ENCODE assay signal across 8 cellular contexts in the genomic region with DNA sequence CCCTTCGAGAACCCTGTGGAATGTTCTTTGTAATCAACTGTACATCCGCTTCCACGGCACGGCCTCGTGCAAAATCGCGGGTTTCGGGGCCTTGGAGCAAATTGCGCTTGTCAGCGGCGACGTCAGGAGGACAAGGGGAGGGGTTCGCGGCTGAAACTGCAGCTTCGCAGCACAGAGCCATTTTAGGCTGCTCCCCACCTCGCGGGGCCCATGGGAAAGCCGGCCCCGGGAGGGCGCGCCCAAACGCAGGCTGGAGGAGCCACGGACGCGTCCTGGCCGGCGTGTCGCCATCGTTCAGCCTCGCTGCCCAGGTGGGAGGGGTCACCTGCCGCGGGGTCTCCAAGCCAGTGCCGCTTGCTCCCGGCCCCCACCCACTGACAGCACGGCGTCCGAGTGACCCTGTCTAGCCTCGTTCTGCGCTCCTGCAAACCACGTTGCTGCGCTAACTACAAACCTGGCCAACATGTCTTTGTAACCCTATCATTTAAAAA. TPM values are rescaled to one million over a fixed set of nuclear protein-coding genes. Genes with fewer than 3 reads are reported as not detected.
DNase-seq lines count a peak whose midpoint lies in the region; ATAC-seq and TF ChIP-seq lines count a peak whose summit lies in the region.

No MANE protein-coding gene starts in this region.

- H3K4me3 Mint-ChIP-seq in naive B cell = peak overlapping the region; percentile 88 to 98 (median 97)

- no peaks in the 10 kb centered on the region for H3K9me3 Mint-ChIP-seq in naive B cell

- peaks cover 0 to 59% (median 46%) of the 10 kb centered on the region in 4 donors for H3K4me1 ChIP-seq in tibial artery

- ATAC-seq in HG02610 (IDR thresholded peaks at IDR 0.05; ENCODE audit: unreplicated experiment) = peak; percentile 18
- ATAC-seq in naive B cell (ENCODE audit: low read depth in 2 of 2) = peak; percentile 14 to 22

- intact Hi-C loops in tibial artery (cut with DNase I; ENCODE audit: low total_unique reads) = no loop called here

- H3K27ac ChIP-seq in tibial artery = peak overlapping the region in 1 of 2 donors; percentile 42

- H3K27ac Mint-ChIP-seq in naive B cell = peak overlapping the region in 4 of 6 donors; percentile 63 to 80 (median 68)

- H3K4me3 ChIP-seq in tibial artery = peak overlapping the region; percentile 55 to 68

- peaks cover 6 to 22% (median 6%) of the 10 kb centered on the region in 3 donors for H3K27me3 Mint-ChIP-seq in naive B cell

- no peak for TF ChIP-seq POLR2A in erythroblast (IDR thresholded peaks at IDR 0.05; ENCODE audit: low read length)

- DNase-seq in C1 segment of cervical spinal cord (lab: John Stamatoyannopoulos, UW) (peak in 8 of 14 donors; percentile 12 to 74 (median 49)), erythroblast (lab: John Stamatoyannopoulos, UW) (peak; percentile 58 to 64), naive B cell (peak; percentile 39), tibial artery (peak in 1 of 2 donors; percentile 70), putamen (ENCODE audit: low spot score) (no peak), GM19240 (ENCODE audit: insufficient read length, low spot score) (no peak)
- DNase-seq in activated CD8-positive, alpha-beta memory T cell treated with anti-CD3 and anti-CD28 coated beads for 48 hours (ENCODE audit: low read depth in 2 of 3, low spot score in 2 of 3) = peak; percentile 14 to 31 (median 22)

- TF ChIP-seq CTCF in tibial artery (IDR thresholded peaks at IDR 0.05) = no peak

- H3K4me1 Mint-ChIP-seq in naive B cell = peaks cover 31 to 43% (median 38%) of the 10 kb centered on the region in 3 donors

- no peaks in the 10 kb centered on the region for H3K9me3 ChIP-seq in tibial artery

- H3K27me3 ChIP-seq in tibial artery = peaks cover 0 to 62% of the 10 kb centered on the region in 2 donors

- no peaks in the 10 kb centered on the region for H3K36me3 ChIP-seq in tibial artery

- H3K36me3 Mint-ChIP-seq in naive B cell = no peaks in the 10 kb centered on the region

RNA-seq across cellular contexts. Expression of gene SFMBT2, which starts 2.8 kb away (rescaled TPM):
- polyA plus RNA-seq in naive B cell (ENCODE audit: low read depth in 6 of 6) = 1 to 10 TPM in 5 of 6 donors, not detected in 1; 1.0 to 2.3 (median 2.0) TPM

Comparison
In these comparisons a context has a peak if more than half of its experiments do, and no peak if none do; other contexts are left out.
1. DNase-seq: peak in C1 segment of cervical spinal cord (8 of 14), activated CD8-positive, alpha-beta memory T cell treated with anti-CD3 and anti-CD28 coated beads for 48 hours (3 of 3), erythroblast (2 of 2) and naive B cell (single experiment); none in putamen (single experiment) and GM19240 (single experiment).